ENCODE assay signal across 1 cellular context in genomic region chr2:168526641-168527040, GRCh38.
TF ChIP-seq lines count a peak whose summit lies in the region.

No MANE protein-coding gene starts in this region.

TF ChIP-seq in GM23338, 12 proteins besides CTCF, POLR2A, EP300 and RAD21 (continued from another document):
- no peak for TF ChIP-seq REST (IDR thresholded peaks at IDR 0.05; ENCODE audit: unreplicated experiment)
- no peak for TF ChIP-seq EZH2 (IDR thresholded peaks at IDR 0.05; ENCODE audit: low read depth, unreplicated experiment)
